Comparison of ENCODE assay signal across 16 cellular contexts in the genomic region with DNA sequence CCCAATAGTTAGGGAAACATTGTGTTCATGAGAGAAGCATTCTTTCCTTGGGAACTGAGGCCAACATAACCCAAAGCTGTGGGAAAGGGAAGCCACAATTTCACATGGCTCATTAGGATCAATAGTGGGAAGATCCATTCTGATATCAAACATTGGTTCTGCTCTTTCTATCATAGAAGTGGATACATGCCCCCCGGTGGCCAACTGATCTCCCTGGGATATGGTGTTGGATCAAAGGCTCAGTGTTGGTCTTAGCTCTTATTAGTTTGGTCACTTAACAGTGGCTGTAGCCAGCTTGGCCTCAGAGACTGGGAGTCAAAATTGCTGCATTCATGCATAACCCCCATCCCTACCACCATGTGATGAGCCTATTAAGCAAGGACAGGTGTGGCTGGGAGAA. TPM values are rescaled to one million over a fixed set of nuclear protein-coding genes. Genes with fewer than 3 reads are reported as not detected.
DNase-seq lines count a peak whose midpoint lies in the region; ATAC-seq and TF ChIP-seq lines count a peak whose summit lies in the region.
"Had no signal": no experiment of that assay in that cellular context is flagged by ENCODE, and none has a peak within 500 bp of the region (broad histone marks: within the 10 kb centered on the region; RNA-seq: fewer than 3 reads in every experiment).

No MANE protein-coding gene starts in this region.

- intact Hi-C loops in activated naive CD4-positive, alpha-beta T cell treated with anti-CD3 and anti-CD28 coated beads for 36 hours (cut with micrococcal nuclease): loop anchor here (5.0 kb wide), 1 partner anchor 238 kb away; the partner anchor contains the start of genes ACTR3C and LRRC61
- intact Hi-C loops in CD8-positive, alpha-beta T cell (cut with DNase I, micrococcal nuclease): no loop called here
- intact Hi-C loops in activated T-helper 1 cell treated with anti-CD3 and anti-CD28 coated beads, Interleukin-12 subunit alpha, Interleukin-12 subunit beta, Interleukin-2, Interleukin-4 antibody, amounts not matched to agents 30 ng/mL and 10 ng/mL and 1 ng/mL, durations not matched to agents 14 hours and 24 hours and 36 hours (cut with micrococcal nuclease): no loop called here
- intact Hi-C loops in PC-3 (cut with micrococcal nuclease): no loop called here

- H3K36me3 ChIP-seq in CD8-positive, alpha-beta T cell (ENCODE audit: insufficient read depth, low read length): no peaks in the 10 kb centered on the region
- no peaks in the 10 kb centered on the region for H3K36me3 ChIP-seq in PC-3 (ENCODE audit: low read depth, low read length)

- BruUV-seq in PC-3 (replicated peaks; lab: Mats Ljungman, UMichigan): no TSS peak

- H3K4me1 Mint-ChIP-seq in activated naive CD4-positive, alpha-beta T cell treated with anti-CD3 and anti-CD28 coated beads for 36 hours (ENCODE audit: low read depth): peaks cover 79% of the 10 kb centered on the region
- peaks cover 84% of the 10 kb centered on the region for H3K4me1 Mint-ChIP-seq in CD8-positive, alpha-beta T cell (ENCODE audit: low read depth)
- H3K4me1 Mint-ChIP-seq in activated T-helper 1 cell treated with anti-CD3 and anti-CD28 coated beads, Interleukin-12 subunit alpha, Interleukin-12 subunit beta, Interleukin-2, Interleukin-4 antibody, amounts not matched to agents 30 ng/mL and 10 ng/mL and 1 ng/mL, durations not matched to agents 14 hours and 24 hours and 36 hours (ENCODE audit: low read depth): peaks cover 82% of the 10 kb centered on the region
- H3K4me1 Mint-ChIP-seq in naive thymus-derived CD8-positive, alpha-beta T cell: peaks cover 42 to 87% (median 86%) of the 10 kb centered on the region in 4 donors

- H3K4me2 ChIP-seq in PC-3 (ENCODE audit: low read length): no peak overlapping the region
- H3K4me2 ChIP-seq: KMS-11 had no signal

- peaks cover 3% of the 10 kb centered on the region for H3K9me3 ChIP-seq in CD8-positive, alpha-beta T cell (ENCODE audit: low read length)
- no peaks in the 10 kb centered on the region for H3K9me3 ChIP-seq in PC-3 (ENCODE audit: low read length)

- peak overlapping the region; percentile 50 for H3K27ac Mint-ChIP-seq in activated naive CD4-positive, alpha-beta T cell treated with anti-CD3 and anti-CD28 coated beads for 36 hours
- H3K27ac Mint-ChIP-seq in CD8-positive, alpha-beta T cell: peak overlapping the region; percentile 60
- no peak overlapping the region for H3K27ac Mint-ChIP-seq in activated T-helper 1 cell treated with anti-CD3 and anti-CD28 coated beads, Interleukin-12 subunit alpha, Interleukin-12 subunit beta, Interleukin-2, Interleukin-4 antibody, amounts not matched to agents 30 ng/mL and 10 ng/mL and 1 ng/mL, durations not matched to agents 14 hours and 24 hours and 36 hours
- peak overlapping the region in 8 of 10 donors; percentile 60 to 99 (median 92) for H3K27ac Mint-ChIP-seq in naive thymus-derived CD8-positive, alpha-beta T cell

- POLR2A ChIA-PET in CD8-positive, alpha-beta T cell (lab: Charles Lee): interaction anchor here (14.1 kb wide), 1 partner anchor 36 kb away, joined by 300 read pairs; the partner anchor contains the start of gene GIMAP7
- POLR2A ChIA-PET in naive thymus-derived CD8-positive, alpha-beta T cell (lab: Charles Lee): interaction anchor here (1.0 to 14.5 kb wide), 10 partner anchors 9 to 195 kb away, joined by 3 to 550 read pairs (median 12); partner anchors contain the start of genes GIMAP2, GIMAP6, GIMAP7 and GIMAP8
- POLR2A ChIA-PET in PC-3 (lab: Charles Lee; ENCODE audit: unreplicated experiment): no interaction called here

- peaks cover 15% of the 10 kb centered on the region for H3K36me3 Mint-ChIP-seq in activated naive CD4-positive, alpha-beta T cell treated with anti-CD3 and anti-CD28 coated beads for 36 hours (ENCODE audit: low read depth)
- H3K36me3 Mint-ChIP-seq in CD8-positive, alpha-beta T cell: peaks cover 25% of the 10 kb centered on the region
- peaks cover 29% of the 10 kb centered on the region for H3K36me3 Mint-ChIP-seq in activated T-helper 1 cell treated with anti-CD3 and anti-CD28 coated beads, Interleukin-12 subunit alpha, Interleukin-12 subunit beta, Interleukin-2, Interleukin-4 antibody, amounts not matched to agents 30 ng/mL and 10 ng/mL and 1 ng/mL, durations not matched to agents 14 hours and 24 hours and 36 hours (ENCODE audit: low read depth)
- H3K36me3 Mint-ChIP-seq in naive thymus-derived CD8-positive, alpha-beta T cell: peaks cover 0 to 27% (median 17%) of the 10 kb centered on the region in 3 donors

- H3K27me3 Mint-ChIP-seq in activated naive CD4-positive, alpha-beta T cell treated with anti-CD3 and anti-CD28 coated beads for 36 hours (ENCODE audit: low read depth): no peaks in the 10 kb centered on the region
- no peaks in the 10 kb centered on the region for H3K27me3 Mint-ChIP-seq in CD8-positive, alpha-beta T cell (ENCODE audit: low read depth)
- no peaks in the 10 kb centered on the region for H3K27me3 Mint-ChIP-seq in activated T-helper 1 cell treated with anti-CD3 and anti-CD28 coated beads, Interleukin-12 subunit alpha, Interleukin-12 subunit beta, Interleukin-2, Interleukin-4 antibody, amounts not matched to agents 30 ng/mL and 10 ng/mL and 1 ng/mL, durations not matched to agents 14 hours and 24 hours and 36 hours (ENCODE audit: insufficient read depth)
- no peaks in the 10 kb centered on the region for H3K27me3 Mint-ChIP-seq in naive thymus-derived CD8-positive, alpha-beta T cell

- no peak overlapping the region for H2AFZ ChIP-seq in PC-3 (ENCODE audit: low read length)

- no peaks in the 10 kb centered on the region for H3K79me2 ChIP-seq in PC-3 (ENCODE audit: low read length)

- DNase-seq in activated naive CD4-positive, alpha-beta T cell treated with anti-CD3 and anti-CD28 coated beads for 36 hours: no peak
- no peak for DNase-seq in activated naive CD4-positive, alpha-beta T cell treated with anti-CD3 and anti-CD28 coated beads, Interleukin-2, amount 50 U/mL, for 16 hours
- DNase-seq in CD8-positive, alpha-beta T cell: no peak
- DNase-seq in activated T-helper 1 cell treated with anti-CD3 and anti-CD28 coated beads, Interleukin-12 subunit alpha, Interleukin-12 subunit beta, Interleukin-2, Interleukin-4 antibody, amounts not matched to agents 30 ng/mL and 10 ng/mL and 1 ng/mL, durations not matched to agents 14 hours and 24 hours and 36 hours (ENCODE audit: low spot score): no peak
- DNase-seq in naive thymus-derived CD8-positive, alpha-beta T cell: no peak
- no peak for DNase-seq in PC-3
- DNase-seq: NCI-H1417, NCI-H2029, NCI-H345, NCI-H524 treated with DMSO at 0.1 percent for 48 hours had no signal

- H3K27ac ChIP-seq in CD8-positive, alpha-beta T cell (ENCODE audit: low read depth, low read length): no peak overlapping the region
- H3K27ac ChIP-seq in PC-3 (ENCODE audit: low read length): no peak overlapping the region
- H3K27ac ChIP-seq: KMS-11 had no signal

- CTCF ChIA-PET in activated naive CD4-positive, alpha-beta T cell treated with anti-CD3 and anti-CD28 coated beads for 36 hours (lab: Charles Lee): interaction anchor here (1.1 to 2.4 kb wide), 2 partner anchors 111 to 178 kb away, joined by 4 to 7 read pairs; no protein-coding TSS in a partner anchor
- CTCF ChIA-PET in CD8-positive, alpha-beta T cell (lab: Charles Lee): interaction anchor here (1.2 kb wide), 1 partner anchor 112 kb away, joined by 3 read pairs; no protein-coding TSS in a partner anchor
- CTCF ChIA-PET in PC-3 (lab: Charles Lee): no interaction called here

- H4K20me1 ChIP-seq in PC-3 (ENCODE audit: low read length): no peaks in the 10 kb centered on the region

- H3K4me1 ChIP-seq in CD8-positive, alpha-beta T cell (ENCODE audit: insufficient read depth, low read length): peaks cover 75% of the 10 kb centered on the region
- no peaks in the 10 kb centered on the region for H3K4me1 ChIP-seq in PC-3 (ENCODE audit: insufficient read depth, low read length)

- H3K9me3 Mint-ChIP-seq in activated naive CD4-positive, alpha-beta T cell treated with anti-CD3 and anti-CD28 coated beads for 36 hours: peaks cover 15% of the 10 kb centered on the region
- H3K9me3 Mint-ChIP-seq in CD8-positive, alpha-beta T cell: peaks cover 14% of the 10 kb centered on the region
- peaks cover 43% of the 10 kb centered on the region for H3K9me3 Mint-ChIP-seq in activated T-helper 1 cell treated with anti-CD3 and anti-CD28 coated beads, Interleukin-12 subunit alpha, Interleukin-12 subunit beta, Interleukin-2, Interleukin-4 antibody, amounts not matched to agents 30 ng/mL and 10 ng/mL and 1 ng/mL, durations not matched to agents 14 hours and 24 hours and 36 hours
- H3K9me3 Mint-ChIP-seq in naive thymus-derived CD8-positive, alpha-beta T cell: peaks cover 0 to 34% (median 23%) of the 10 kb centered on the region in 9 donors

- no peak overlapping the region for H3K9ac ChIP-seq in PC-3 (ENCODE audit: low read length)
- H3K9ac ChIP-seq: KMS-11 had no signal

- no peak overlapping the region for H3K4me3 Mint-ChIP-seq in activated naive CD4-positive, alpha-beta T cell treated with anti-CD3 and anti-CD28 coated beads for 36 hours
- no peak overlapping the region for H3K4me3 Mint-ChIP-seq in CD8-positive, alpha-beta T cell
- peak overlapping the region; percentile 12 for H3K4me3 Mint-ChIP-seq in activated T-helper 1 cell treated with anti-CD3 and anti-CD28 coated beads, Interleukin-12 subunit alpha, Interleukin-12 subunit beta, Interleukin-2, Interleukin-4 antibody, amounts not matched to agents 30 ng/mL and 10 ng/mL and 1 ng/mL, durations not matched to agents 14 hours and 24 hours and 36 hours
- peak overlapping the region in 5 of 10 donors; percentile 22 to 45 (median 36) for H3K4me3 Mint-ChIP-seq in naive thymus-derived CD8-positive, alpha-beta T cell

- no peaks in the 10 kb centered on the region for H3F3A ChIP-seq in PC-3 (ENCODE audit: low read length, unreplicated experiment)

- no peaks in the 10 kb centered on the region for H3K27me3 ChIP-seq in CD8-positive, alpha-beta T cell (ENCODE audit: insufficient read depth, low read length)
- peaks cover 25% of the 10 kb centered on the region; the same call in 1 of the 2 replicates for H3K27me3 ChIP-seq in PC-3 (ENCODE audit: low read length)

- peak overlapping the region; percentile 18 for H3K4me3 ChIP-seq in CD8-positive, alpha-beta T cell (ENCODE audit: low read depth, low read length)
- no peak overlapping the region for H3K4me3 ChIP-seq in PC-3 (ENCODE audit: low read length)

- no peak for TF ChIP-seq CTCF in CD8-positive, alpha-beta T cell (IDR thresholded peaks at IDR 0.05)
- TF ChIP-seq CTCF in PC-3 (conservative IDR thresholded peaks at IDR 0.05; ENCODE audit: low read depth, low read length): no peak

- H3K9me2 ChIP-seq in PC-3 (replicated peaks; ENCODE audit: low read length): no peaks in the 10 kb centered on the region

- ATAC-seq in CD8-positive, alpha-beta T cell: no peak
- ATAC-seq in naive thymus-derived CD8-positive, alpha-beta T cell: no peak
- ATAC-seq in PC-3 (no peak), HG03039 (IDR thresholded peaks at IDR 0.05; ENCODE audit: unreplicated experiment) (no peak)

RNA-seq across cellular contexts. Expression of gene GIMAP4, which starts 6.7 kb away (rescaled TPM):
- 100 to 1,000 TPM; 180 to 193 TPM for total RNA-seq in activated naive CD4-positive, alpha-beta T cell treated with anti-CD3 and anti-CD28 coated beads for 36 hours
- 10 to 100 TPM; 11.8 to 13.8 TPM for total RNA-seq in CD8-positive, alpha-beta T cell
- 84.2 and 87.4 TPM in 2 replicates for total RNA-seq in activated T-helper 1 cell treated with anti-CD3 and anti-CD28 coated beads, Interleukin-12 subunit alpha, Interleukin-12 subunit beta, Interleukin-2, Interleukin-4 antibody, amounts not matched to agents 30 ng/mL and 10 ng/mL and 1 ng/mL, durations not matched to agents 14 hours and 24 hours and 36 hours
- total RNA-seq in naive thymus-derived CD8-positive, alpha-beta T cell: 100 to 1,000 TPM; 381 to 403 TPM
- polyA plus RNA-seq in naive thymus-derived CD8-positive, alpha-beta T cell: 100 to 1,000 TPM; 233 to 526 (median 341) TPM
- total RNA-seq in PC-3 (2014; rRNA removed): not detected in 2 replicates
- total RNA-seq: HT-29, M059J had no signal
- polyA plus RNA-seq: BJ had no signal

RNA-seq across cellular contexts. Expression of gene GIMAP7, which starts 45.8 kb away (rescaled TPM):
- 10 to 100 TPM; 41.6 TPM for total RNA-seq in activated naive CD4-positive, alpha-beta T cell treated with anti-CD3 and anti-CD28 coated beads for 36 hours
- 10 to 100 TPM; 21.2 to 29.7 TPM for total RNA-seq in CD8-positive, alpha-beta T cell
- 46.9 and 55.1 TPM in 2 replicates for total RNA-seq in activated T-helper 1 cell treated with anti-CD3 and anti-CD28 coated beads, Interleukin-12 subunit alpha, Interleukin-12 subunit beta, Interleukin-2, Interleukin-4 antibody, amounts not matched to agents 30 ng/mL and 10 ng/mL and 1 ng/mL, durations not matched to agents 14 hours and 24 hours and 36 hours
- 100 to 1,000 TPM; 367 to 369 TPM for total RNA-seq in naive thymus-derived CD8-positive, alpha-beta T cell
- polyA plus RNA-seq in naive thymus-derived CD8-positive, alpha-beta T cell: 100 to 1,000 TPM; 451 to 821 (median 658) TPM
- total RNA-seq in PC-3 (2014; rRNA removed): not detected in 2 replicates
- total RNA-seq: H1, HT-29, M059J had no signal
- polyA plus RNA-seq: BJ, H1 had no signal

Comparison
In these comparisons a context has a peak if more than half of its experiments do, and no peak if none do; other contexts are left out.
1. RNA of gene GIMAP4, which starts 6.7 kb away (total RNA-seq): 381 to 403 TPM in naive thymus-derived CD8-positive, alpha-beta T cell, 180 to 193 TPM in activated naive CD4-positive, alpha-beta T cell treated with anti-CD3 and anti-CD28 coated beads for 36 hours, 84.2 to 87.4 TPM in activated T-helper 1 cell treated with anti-CD3 and anti-CD28 coated beads, Interleukin-12 subunit alpha, Interleukin-12 subunit beta, Interleukin-2, Interleukin-4 antibody, amounts not matched to agents 30 ng/mL and 10 ng/mL and 1 ng/mL, durations not matched to agents 14 hours and 24 hours and 36 hours and 11.8 to 13.8 TPM in CD8-positive, alpha-beta T cell; not detected in PC-3; every median in the first group is over 10 times any median in the second.
2. RNA of gene GIMAP7, which starts 45.8 kb away (total RNA-seq): 367 to 369 TPM in naive thymus-derived CD8-positive, alpha-beta T cell, 46.9 to 55.1 TPM in activated T-helper 1 cell treated with anti-CD3 and anti-CD28 coated beads, Interleukin-12 subunit alpha, Interleukin-12 subunit beta, Interleukin-2, Interleukin-4 antibody, amounts not matched to agents 30 ng/mL and 10 ng/mL and 1 ng/mL, durations not matched to agents 14 hours and 24 hours and 36 hours, 41.6 TPM in activated naive CD4-positive, alpha-beta T cell treated with anti-CD3 and anti-CD28 coated beads for 36 hours and 21.2 to 29.7 TPM in CD8-positive, alpha-beta T cell; not detected in PC-3; every median in the first group is over 10 times any median in the second.